In genomic region chr11:79982185-79982584, GRCh38 we compare ENCODE assay signal across 35 cellular contexts.
"Had no signal": no experiment of that assay in that cellular context is flagged by ENCODE, and none has a peak within 500 bp of the region (broad histone marks: within the 10 kb centered on the region; RNA-seq: fewer than 3 reads in every experiment).

No MANE protein-coding gene starts in this region.

- H3K27ac ChIP-seq: ascending aorta, cardiac muscle cell, VCaP had no signal

- H3K4me1 ChIP-seq: ascending aorta had no signal

- ATAC-seq: activated CD8-positive, alpha-beta memory T cell treated with anti-CD3 and anti-CD28 coated beads, Interleukin-2, amount 10 ng/mL, durations not matched to agents 7 days and 5 days; activated CD8-positive, alpha-beta T cell treated with anti-CD3 and anti-CD28 coated beads, Interleukin-2, amount 10 ng/mL, durations not matched to agents 7 days and 5 days; activated naive CD8-positive, alpha-beta T cell treated with anti-CD3 and anti-CD28 coated beads, Interleukin-2, amount 50 U/mL, for 24 hours had no signal

- H3K4me3 Mint-ChIP-seq: activated B cell treated with CpG ODN at 0.5 μM for 24 hours; activated CD4-positive, alpha-beta memory T cell treated with anti-CD3 and anti-CD28 coated beads, Interleukin-2, amount 10 ng/mL, durations not matched to agents 7 days and 5 days; activated CD4-positive, alpha-beta T cell treated with anti-CD3 and anti-CD28 coated beads, Interleukin-2, amount 10 ng/mL, durations not matched to agents 7 days and 5 days; activated CD8-positive, alpha-beta memory T cell treated with anti-CD3 and anti-CD28 coated beads, Interleukin-2, amount 10 ng/mL, durations not matched to agents 7 days and 5 days; activated CD8-positive, alpha-beta T cell treated with anti-CD3 and anti-CD28 coated beads, Interleukin-2, amount 10 ng/mL, durations not matched to agents 7 days and 5 days; activated naive CD4-positive, alpha-beta T cell treated with anti-CD3 and anti-CD28 coated beads, Interleukin-2, amount 10 ng/mL, durations not matched to agents 7 days and 5 days; activated naive CD4-positive, alpha-beta T cell treated with anti-CD3 and anti-CD28 coated beads, Interleukin-2, amount 50 U/mL, for 24 hours; activated naive CD8-positive, alpha-beta T cell; activated naive CD8-positive, alpha-beta T cell treated with anti-CD3 and anti-CD28 coated beads, Interleukin-2, amount 10 ng/mL, durations not matched to agents 7 days and 5 days; activated naive CD8-positive, alpha-beta T cell treated with anti-CD3 and anti-CD28 coated beads, Interleukin-2, amount 50 U/mL, for 24 hours; activated T-cell treated with anti-CD3 and anti-CD28 coated beads, Interleukin-2, amount 50 U/mL, for 24 hours; brain; central memory CD8-positive, alpha-beta T cell; T-helper 1 cell treated with Interleukin-12 subunit alpha and Interleukin-12 subunit beta and Interleukin-4 antibody, amounts not matched to agents 30 μg/mL and 1 μg/mL, for 36 hours; T-helper 2 cell treated with Interferon-gamma antibody and Interleukin-4, amounts not matched to agents 5 μg/mL and 100 μg/mL, for 36 hours had no signal

- H3K9me3 Mint-ChIP-seq: activated B cell treated with CpG ODN at 0.5 μM for 24 hours; activated CD4-positive, alpha-beta T cell treated with anti-CD3 and anti-CD28 coated beads, Interleukin-2, amount 10 ng/mL, durations not matched to agents 7 days and 5 days; T-helper 1 cell treated with Interleukin-12 subunit alpha and Interleukin-12 subunit beta and Interleukin-4 antibody, amounts not matched to agents 30 μg/mL and 1 μg/mL, for 36 hours had no signal

- H3K27me3 ChIP-seq: ascending aorta, cardiac muscle cell had no signal

- H3K9me3 ChIP-seq: ascending aorta had no signal

- H3K27ac Mint-ChIP-seq: activated B cell treated with CpG ODN at 0.5 μM for 24 hours; activated CD4-positive, alpha-beta memory T cell treated with anti-CD3 and anti-CD28 coated beads, Interleukin-2, amount 10 ng/mL, durations not matched to agents 7 days and 5 days; activated CD4-positive, alpha-beta T cell treated with anti-CD3 and anti-CD28 coated beads, Interleukin-2, amount 10 ng/mL, durations not matched to agents 7 days and 5 days; activated CD8-positive, alpha-beta memory T cell treated with anti-CD3 and anti-CD28 coated beads, Interleukin-2, amount 10 ng/mL, durations not matched to agents 7 days and 5 days; activated CD8-positive, alpha-beta T cell treated with anti-CD3 and anti-CD28 coated beads, Interleukin-2, amount 10 ng/mL, durations not matched to agents 7 days and 5 days; activated naive CD4-positive, alpha-beta T cell treated with anti-CD3 and anti-CD28 coated beads, Interleukin-2, amount 10 ng/mL, durations not matched to agents 7 days and 5 days; activated naive CD4-positive, alpha-beta T cell treated with anti-CD3 and anti-CD28 coated beads, Interleukin-2, amount 50 U/mL, for 24 hours; activated naive CD8-positive, alpha-beta T cell; activated naive CD8-positive, alpha-beta T cell treated with anti-CD3 and anti-CD28 coated beads, Interleukin-2, amount 10 ng/mL, durations not matched to agents 7 days and 5 days; activated naive CD8-positive, alpha-beta T cell treated with anti-CD3 and anti-CD28 coated beads, Interleukin-2, amount 50 U/mL, for 24 hours; activated T-cell treated with anti-CD3 and anti-CD28 coated beads, Interleukin-2, amount 50 U/mL, for 24 hours; activated T-helper 2 cell treated with anti-CD3 and anti-CD28 coated beads, Interferon-gamma antibody, Interleukin-2, Interleukin-4, amounts not matched to agents 10 μg/mL and 5 μg/mL and 100 μg/mL, durations not matched to agents 14 hours and 24 hours and 36 hours; brain; T-helper 1 cell treated with Interleukin-12 subunit alpha and Interleukin-12 subunit beta and Interleukin-4 antibody, amounts not matched to agents 30 μg/mL and 1 μg/mL, for 36 hours; T-helper 2 cell treated with Interferon-gamma antibody and Interleukin-4, amounts not matched to agents 5 μg/mL and 100 μg/mL, for 36 hours had no signal

- H3K4me3 ChIP-seq: ascending aorta, cardiac muscle cell had no signal

- H3K4me1 Mint-ChIP-seq: activated B cell treated with CpG ODN at 0.5 μM for 24 hours; activated CD4-positive, alpha-beta memory T cell treated with anti-CD3 and anti-CD28 coated beads, Interleukin-2, amount 10 ng/mL, durations not matched to agents 7 days and 5 days; activated CD4-positive, alpha-beta T cell treated with anti-CD3 and anti-CD28 coated beads, Interleukin-2, amount 10 ng/mL, durations not matched to agents 7 days and 5 days; activated CD8-positive, alpha-beta memory T cell treated with anti-CD3 and anti-CD28 coated beads, Interleukin-2, amount 10 ng/mL, durations not matched to agents 7 days and 5 days; activated naive CD4-positive, alpha-beta T cell treated with anti-CD3 and anti-CD28 coated beads, Interleukin-2, amount 10 ng/mL, durations not matched to agents 7 days and 5 days; activated naive CD4-positive, alpha-beta T cell treated with anti-CD3 and anti-CD28 coated beads, Interleukin-2, amount 50 U/mL, for 24 hours; activated naive CD8-positive, alpha-beta T cell treated with anti-CD3 and anti-CD28 coated beads, Interleukin-2, amount 10 ng/mL, durations not matched to agents 7 days and 5 days; activated naive CD8-positive, alpha-beta T cell treated with anti-CD3 and anti-CD28 coated beads, Interleukin-2, amount 50 U/mL, for 24 hours; brain; central memory CD8-positive, alpha-beta T cell had no signal

- H3K27me3 Mint-ChIP-seq: activated B cell treated with CpG ODN at 0.5 μM for 24 hours; activated CD4-positive, alpha-beta memory T cell treated with anti-CD3 and anti-CD28 coated beads, Interleukin-2, amount 10 ng/mL, durations not matched to agents 7 days and 5 days; activated CD4-positive, alpha-beta T cell treated with anti-CD3 and anti-CD28 coated beads, Interleukin-2, amount 10 ng/mL, durations not matched to agents 7 days and 5 days; activated CD8-positive, alpha-beta memory T cell treated with anti-CD3 and anti-CD28 coated beads, Interleukin-2, amount 10 ng/mL, durations not matched to agents 7 days and 5 days; activated naive CD4-positive, alpha-beta T cell treated with anti-CD3 and anti-CD28 coated beads, Interleukin-2, amount 10 ng/mL, durations not matched to agents 7 days and 5 days; activated naive CD4-positive, alpha-beta T cell treated with anti-CD3 and anti-CD28 coated beads, Interleukin-2, amount 50 U/mL, for 24 hours; activated naive CD8-positive, alpha-beta T cell; activated naive CD8-positive, alpha-beta T cell treated with anti-CD3 and anti-CD28 coated beads, Interleukin-2, amount 10 ng/mL, durations not matched to agents 7 days and 5 days; activated naive CD8-positive, alpha-beta T cell treated with anti-CD3 and anti-CD28 coated beads, Interleukin-2, amount 50 U/mL, for 24 hours; activated T-cell treated with anti-CD3 and anti-CD28 coated beads, Interleukin-2, amount 50 U/mL, for 24 hours; brain; central memory CD8-positive, alpha-beta T cell had no signal

- H3K36me3 Mint-ChIP-seq: activated CD8-positive, alpha-beta memory T cell treated with anti-CD3 and anti-CD28 coated beads, Interleukin-2, amount 10 ng/mL, durations not matched to agents 7 days and 5 days; activated naive CD4-positive, alpha-beta T cell treated with anti-CD3 and anti-CD28 coated beads, Interleukin-2, amount 10 ng/mL, durations not matched to agents 7 days and 5 days; activated naive CD4-positive, alpha-beta T cell treated with anti-CD3 and anti-CD28 coated beads, Interleukin-2, amount 50 U/mL, for 24 hours; activated naive CD8-positive, alpha-beta T cell; activated naive CD8-positive, alpha-beta T cell treated with anti-CD3 and anti-CD28 coated beads, Interleukin-2, amount 10 ng/mL, durations not matched to agents 7 days and 5 days; brain had no signal

- H3K36me3 ChIP-seq: ascending aorta, cardiac muscle cell had no signal

- DNase-seq: activated B cell treated with CpG ODN at 0.5 μM for 24 hours; activated CD4-positive, alpha-beta memory T cell treated with anti-CD3 and anti-CD28 coated beads, Interleukin-2, amount 10 ng/mL, durations not matched to agents 7 days and 5 days; activated CD4-positive, alpha-beta T cell treated with anti-CD3 and anti-CD28 coated beads for 48 hours; activated CD4-positive, alpha-beta T cell treated with anti-CD3 and anti-CD28 coated beads, Interleukin-2, amount 10 ng/mL, durations not matched to agents 7 days and 5 days; activated CD4-positive, alpha-beta T cell treated with anti-CD3 and anti-CD28 coated beads, Interleukin-2, amount 50 U/mL, for 48 hours; activated CD4-positive, CD25-positive, alpha-beta regulatory T cell treated with anti-CD3 and anti-CD28 coated beads, Interleukin-2, amount 50 U/mL, for 72 hours; activated CD8-positive, alpha-beta memory T cell treated with anti-CD3 and anti-CD28 coated beads for 24 hours; activated CD8-positive, alpha-beta memory T cell treated with anti-CD3 and anti-CD28 coated beads, Interleukin-2, amount 10 ng/mL, durations not matched to agents 7 days and 5 days; activated CD8-positive, alpha-beta memory T cell treated with anti-CD3 and anti-CD28 coated beads, Interleukin-2, amount 50 U/mL, for 48 hours; activated CD8-positive, alpha-beta T cell treated with anti-CD3 and anti-CD28 coated beads, Interleukin-2, amount 10 ng/mL, durations not matched to agents 7 days and 5 days; activated effector memory CD4-positive, alpha-beta T cell treated with Interleukin-2 at 50 U/mL for 16 hours; activated gamma-delta T cell; activated naive CD4-positive, alpha-beta T cell treated with anti-CD3 and anti-CD28 coated beads, Interleukin-2, amount 10 ng/mL, durations not matched to agents 7 days and 5 days; activated naive CD4-positive, alpha-beta T cell treated with Interleukin-2 at 50 U/mL for 16 hours; activated naive CD8-positive, alpha-beta T cell treated with anti-CD3 and anti-CD28 coated beads, Interleukin-2, amount 10 ng/mL, durations not matched to agents 7 days and 5 days; activated naive CD8-positive, alpha-beta T cell treated with anti-CD3 and anti-CD28 coated beads, Interleukin-2, amount 50 U/mL, for 24 hours; activated T-cell treated with anti-CD3 and anti-CD28 coated beads, Interleukin-2, amount 50 U/mL, for 24 hours; activated T-cell treated with anti-CD3 and anti-CD28 coated beads, Interleukin-2, amount 50 U/mL, for 48 hours; amygdala; anterior cingulate cortex; caudate nucleus; SW 1271; T-helper 1 cell; T-helper 2 cell; T-helper 9 cell had no signal
